1 cellular context compared by ENCODE assay signal in genomic region chr5:174300118-174300940, GRCh38.
A peak's percentile ranks its signal among the peaks of the same experiment; 100 is the strongest.
TF ChIP-seq lines count a peak whose summit lies in the region.

No MANE protein-coding gene starts in this region.

TF ChIP-seq in GM12878, 131 proteins besides CTCF, POLR2A, EP300 and RAD21 (continued from another document):
- TF ChIP-seq BCLAF1 (IDR thresholded peaks at IDR 0.05) (no peak), BCL11A (IDR thresholded peaks at IDR 0.05; ENCODE audit: low read depth, low read length) (0 out of 2 replicates have a peak, but pooled peaks have one; percentile 44), PML (IDR thresholded peaks at IDR 0.05; ENCODE audit: low read length) (no peak)
TF ChIP-seq in GM12878: peak in this region for 14.
